15 cellular contexts compared by ENCODE assay signal in the genomic region with DNA sequence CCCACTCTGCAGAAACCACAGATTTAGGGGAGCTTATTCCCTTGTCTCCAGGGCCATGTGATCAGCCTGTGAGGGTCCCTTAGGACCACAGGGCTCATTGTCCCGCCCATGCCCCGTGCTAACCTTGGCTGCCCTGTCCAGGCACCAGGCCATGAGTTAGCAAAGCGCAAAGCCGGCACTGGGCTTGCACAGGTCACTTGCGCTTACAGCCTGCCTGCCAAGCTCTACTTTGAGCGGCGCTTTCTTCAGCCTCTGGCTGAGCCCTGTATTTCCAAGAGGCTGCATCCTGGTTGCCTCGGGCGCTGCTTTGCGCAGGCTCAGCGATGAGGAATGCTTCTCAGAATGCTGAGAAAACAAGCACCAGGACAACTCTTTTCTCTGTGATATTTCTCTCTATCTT.
DNase-seq lines count a peak whose midpoint lies in the region; TF ChIP-seq lines count a peak whose summit lies in the region.
"Had no signal": no experiment of that assay in that cellular context is flagged by ENCODE, and none has a peak within 500 bp of the region (broad histone marks: within the 10 kb centered on the region; RNA-seq: fewer than 3 reads in every experiment).

No MANE protein-coding gene starts in this region.

- H3K36me3 ChIP-seq in ACC112 (ENCODE audit: insufficient read depth, low read length): no peaks in the 10 kb centered on the region
- H3K36me3 ChIP-seq in SK-N-MC (ENCODE audit: insufficient read depth, low read length): no peaks in the 10 kb centered on the region
- H3K36me3 ChIP-seq: tibial artery had no signal

- TF ChIP-seq CTCF in fibroblast of pulmonary artery (IDR thresholded peaks at IDR 0.05; ENCODE audit: low read length, missing control alignments): no peak

- no peaks in the 10 kb centered on the region for H3K79me2 ChIP-seq in ACC112 (ENCODE audit: control insufficient read depth, insufficient read depth, low read length, unreplicated experiment)

- H3K4me3 ChIP-seq in ACC112 (ENCODE audit: low read depth, low read length): peak overlapping the region; percentile 20
- peak overlapping the region; percentile 78 for H3K4me3 ChIP-seq in SK-N-MC
- H3K4me3 ChIP-seq in fibroblast of pulmonary artery (replicated peaks; ENCODE audit: low read depth, low read length): no peak overlapping the region

- DNase-seq in SK-N-MC (ENCODE audit: low read depth, low spot score) (peak; percentile 83), fibroblast of pulmonary artery (ENCODE audit: low read depth) (peak; percentile 38), midbrain (lab: John Stamatoyannopoulos, UW) (peak; percentile 64), DMS 273 (lab: John Stamatoyannopoulos, UW; ENCODE audit: unreplicated experiment) (no peak)
- DNase-seq in effector CD4-positive, alpha-beta T cell: no peak
- DNase-seq in activated CD8-positive, alpha-beta memory T cell treated with anti-CD3 and anti-CD28 coated beads, Interleukin-2, amount 50 U/mL, for 48 hours: no peak
- no peak for DNase-seq in activated T-cell treated with anti-CD3 and anti-CD28 coated beads, Interleukin-2, amount 50 U/mL, for 48 hours
- DNase-seq: activated CD4-positive, CD25-positive, alpha-beta regulatory T cell; activated T-cell treated with anti-CD3 and anti-CD28 coated beads for 4 hours; amniotic stem cell; DMS 273 treated with DMSO at 0.1 percent for 48 hours; naive B cell; NCI-H1930 had no signal

- H3K27ac ChIP-seq in ACC112 (ENCODE audit: low read depth, low read length): peak overlapping the region; percentile 89
- H3K27ac ChIP-seq in SK-N-MC: peak overlapping the region; percentile 97
- H3K27ac ChIP-seq: tibial artery had no signal

- peaks cover 20% of the 10 kb centered on the region for H3K4me1 ChIP-seq in ACC112 (ENCODE audit: control insufficient read depth, insufficient read depth, low read length, unreplicated experiment)
- H3K4me1 ChIP-seq: tibial artery had no signal

- no peak overlapping the region for H2AFZ ChIP-seq in ACC112 (ENCODE audit: low read length, unreplicated experiment)

- H3K27me3 ChIP-seq in ACC112 (ENCODE audit: insufficient read depth, low read length): no peaks in the 10 kb centered on the region
- H3K27me3 ChIP-seq: tibial artery had no signal

- no peaks in the 10 kb centered on the region for H3K9me3 ChIP-seq in SK-N-MC (ENCODE audit: low read depth, low read length)

- peak overlapping the region; percentile 56 for H3K9ac ChIP-seq in SK-N-MC (ENCODE audit: insufficient read length)

Comparison
In these comparisons a context has a peak if more than half of its experiments do, and no peak if none do; other contexts are left out.
1. DNase-seq: peak in SK-N-MC (single experiment), fibroblast of pulmonary artery (single experiment) and midbrain (single experiment); none in effector CD4-positive, alpha-beta T cell (single experiment), activated CD8-positive, alpha-beta memory T cell treated with anti-CD3 and anti-CD28 coated beads, Interleukin-2, amount 50 U/mL, for 48 hours (single experiment), DMS 273 (single experiment) and activated T-cell treated with anti-CD3 and anti-CD28 coated beads, Interleukin-2, amount 50 U/mL, for 48 hours (0 of 2).